Comparison of ENCODE assay signal across 26 cellular contexts in genomic region chr3:157789162-157789561, GRCh38.
A peak's percentile ranks its signal among the peaks of the same experiment; 100 is the strongest.
DNase-seq lines count a peak whose midpoint lies in the region; ATAC-seq, FAIRE-seq and TF ChIP-seq lines count a peak whose summit lies in the region.
"Had no signal": no experiment of that assay in that cellular context is flagged by ENCODE, and none has a peak within 500 bp of the region (broad histone marks: within the 10 kb centered on the region; RNA-seq: fewer than 3 reads in every experiment).

No MANE protein-coding gene starts in this region.

- ATAC-seq in activated CD8-positive, alpha-beta T cell treated with anti-CD3 and anti-CD28 coated beads, Interleukin-2, amount 10 ng/mL, durations not matched to agents 7 days and 5 days: no peak
- ATAC-seq in activated T-cell treated with anti-CD3 and anti-CD28 coated beads, Interleukin-2, amount 50 U/mL, for 4 hours: no peak
- ATAC-seq: CD8-positive, alpha-beta T cell had no signal

- no peaks in the 10 kb centered on the region for H3K9me3 Mint-ChIP-seq in activated CD8-positive, alpha-beta T cell treated with anti-CD3 and anti-CD28 coated beads, Interleukin-2, amount 10 ng/mL, durations not matched to agents 7 days and 5 days (ENCODE audit: insufficient read depth)
- H3K9me3 Mint-ChIP-seq in activated T-cell treated with anti-CD3 and anti-CD28 coated beads, Interleukin-2, amount 50 U/mL, for 4 hours: no peaks in the 10 kb centered on the region
- H3K9me3 Mint-ChIP-seq: CD8-positive, alpha-beta T cell had no signal

- H3K27me3 Mint-ChIP-seq in activated CD8-positive, alpha-beta T cell treated with anti-CD3 and anti-CD28 coated beads, Interleukin-2, amount 10 ng/mL, durations not matched to agents 7 days and 5 days (ENCODE audit: low read depth): no peaks in the 10 kb centered on the region
- no peaks in the 10 kb centered on the region for H3K27me3 Mint-ChIP-seq in activated T-cell treated with anti-CD3 and anti-CD28 coated beads, Interleukin-2, amount 50 U/mL, for 4 hours (ENCODE audit: low read depth)
- H3K27me3 Mint-ChIP-seq: IgD-negative memory B cell had no signal

- TF ChIP-seq CTCF in epithelial cell of esophagus (IDR thresholded peaks at IDR 0.05; ENCODE audit: insufficient read depth, low read depth, low read length, missing control alignments): no peak

- DNase-seq in NCI-H82 (lab: John Stamatoyannopoulos, UW): peak; percentile 51
- DNase-seq in NCI-H82 treated with DMSO at 0.1 percent for 48 hours (lab: John Stamatoyannopoulos, UW; ENCODE audit: unreplicated experiment): no peak
- peak; percentile 74 for DNase-seq in RCC 7860 (ENCODE audit: low spot score)
- DNase-seq in epithelial cell of esophagus (ENCODE audit: low read depth): peak; percentile 78
- DNase-seq in renal cortical epithelial cell (ENCODE audit: low read depth): peak; percentile 50
- no peak for DNase-seq in activated CD8-positive, alpha-beta T cell treated with anti-CD3 and anti-CD28 coated beads, Interleukin-2, amount 10 ng/mL, durations not matched to agents 7 days and 5 days
- DNase-seq in HuH-7 (ENCODE audit: low spot score): no peak
- DNase-seq in activated T-cell treated with anti-CD3 and anti-CD28 coated beads, Interleukin-2, amount 50 U/mL, for 4 hours: no peak
- DNase-seq: C1 segment of cervical spinal cord; CD8-positive, alpha-beta T cell; DMS153; GDM1; Karpas-422; MM.1S; NCI-H1092; NCI-H1436; NCI-H1930; NCI-H2227 treated with DMSO at 0.1 percent for 48 hours; NCI-H510A treated with DMSO at 0.1 percent for 48 hours; NCI-H748 treated with DMSO at 0.1 percent for 48 hours; Peyer's patch; SHP77 had no signal

- CTCF ChIA-PET in activated CD8-positive, alpha-beta T cell treated with anti-CD3 and anti-CD28 coated beads, Interleukin-2, amount 10 ng/mL, durations not matched to agents 7 days and 5 days (lab: Charles Lee): no interaction called here

- H3K4me3 Mint-ChIP-seq in activated CD8-positive, alpha-beta T cell treated with anti-CD3 and anti-CD28 coated beads, Interleukin-2, amount 10 ng/mL, durations not matched to agents 7 days and 5 days: no peak overlapping the region
- H3K4me3 Mint-ChIP-seq in activated T-cell treated with anti-CD3 and anti-CD28 coated beads, Interleukin-2, amount 50 U/mL, for 4 hours: no peak overlapping the region
- H3K4me3 Mint-ChIP-seq: CD8-positive, alpha-beta T cell; IgD-negative memory B cell had no signal

- POLR2A ChIA-PET in activated CD8-positive, alpha-beta T cell treated with anti-CD3 and anti-CD28 coated beads, Interleukin-2, amount 10 ng/mL, durations not matched to agents 7 days and 5 days (lab: Charles Lee): no interaction called here

- peak; percentile 79 for FAIRE-seq in RCC 7860 (lab: Jason Lieb, UNC)
- FAIRE-seq: GM18507 had no signal

- H3K4me3 ChIP-seq in epithelial cell of esophagus (ENCODE audit: low read length): no peak overlapping the region
- H3K4me3 ChIP-seq: HAP-1, Peyer's patch, SK-N-MC had no signal

- H3K27ac Mint-ChIP-seq in activated CD8-positive, alpha-beta T cell treated with anti-CD3 and anti-CD28 coated beads, Interleukin-2, amount 10 ng/mL, durations not matched to agents 7 days and 5 days: no peak overlapping the region
- H3K27ac Mint-ChIP-seq: CD8-positive, alpha-beta T cell; IgD-negative memory B cell had no signal

- no peaks in the 10 kb centered on the region for H3K36me3 Mint-ChIP-seq in activated CD8-positive, alpha-beta T cell treated with anti-CD3 and anti-CD28 coated beads, Interleukin-2, amount 10 ng/mL, durations not matched to agents 7 days and 5 days (ENCODE audit: low read depth)
- H3K36me3 Mint-ChIP-seq in activated T-cell treated with anti-CD3 and anti-CD28 coated beads, Interleukin-2, amount 50 U/mL, for 4 hours (ENCODE audit: insufficient read depth): no peaks in the 10 kb centered on the region
- H3K36me3 Mint-ChIP-seq: CD8-positive, alpha-beta T cell; IgD-negative memory B cell had no signal

- no peaks in the 10 kb centered on the region for H3K4me1 Mint-ChIP-seq in activated CD8-positive, alpha-beta T cell treated with anti-CD3 and anti-CD28 coated beads, Interleukin-2, amount 10 ng/mL, durations not matched to agents 7 days and 5 days (ENCODE audit: low read depth)
- H3K4me1 Mint-ChIP-seq in activated T-cell treated with anti-CD3 and anti-CD28 coated beads, Interleukin-2, amount 50 U/mL, for 4 hours (ENCODE audit: low read depth): no peaks in the 10 kb centered on the region
- H3K4me1 Mint-ChIP-seq: IgD-negative memory B cell had no signal

Comparison
In these comparisons a context has a peak if more than half of its experiments do, and no peak if none do; other contexts are left out.
1. DNase-seq: peak in NCI-H82 (single experiment), RCC 7860 (single experiment), epithelial cell of esophagus (single experiment) and renal cortical epithelial cell (single experiment); none in NCI-H82 treated with DMSO at 0.1 percent for 48 hours (single experiment), activated CD8-positive, alpha-beta T cell treated with anti-CD3 and anti-CD28 coated beads, Interleukin-2, amount 10 ng/mL, durations not matched to agents 7 days and 5 days (single experiment), HuH-7 (single experiment) and activated T-cell treated with anti-CD3 and anti-CD28 coated beads, Interleukin-2, amount 50 U/mL, for 4 hours (single experiment).